ENCODE assay signal across 23 cellular contexts in the genomic region with DNA sequence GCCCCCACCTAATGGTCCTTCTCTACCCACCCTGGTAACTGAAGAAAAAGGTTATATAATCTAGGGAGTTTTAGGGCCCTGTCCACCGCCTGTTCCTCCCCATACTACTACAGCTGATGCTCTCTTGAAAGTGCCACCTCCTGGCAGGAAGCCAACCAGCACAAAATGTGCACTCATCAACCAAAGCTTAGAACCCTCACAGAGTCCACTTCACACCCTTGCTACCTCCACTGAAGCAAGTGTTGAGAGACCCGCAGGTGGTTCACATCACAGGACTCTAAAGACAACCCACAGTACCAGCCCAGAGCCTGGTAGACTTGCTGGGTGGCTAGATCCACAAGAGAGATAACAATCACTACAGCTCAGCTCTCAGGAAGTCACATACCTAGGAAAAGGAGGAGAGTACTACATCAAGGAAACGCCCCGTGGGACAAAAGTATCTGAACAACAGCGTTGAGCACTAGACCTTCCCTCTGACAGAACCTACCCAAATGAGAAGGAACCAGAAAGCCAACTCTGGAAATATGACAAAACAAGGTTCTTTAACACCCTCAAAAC. TPM values are rescaled to one million over a fixed set of nuclear protein-coding genes. Genes with fewer than 3 reads are reported as not detected.
"Had no signal": no experiment of that assay in that cellular context is flagged by ENCODE, and none has a peak within 500 bp of the region (broad histone marks: within the 10 kb centered on the region; RNA-seq: fewer than 3 reads in every experiment).

No MANE protein-coding gene starts in this region.

- H3K4me2 ChIP-seq: hepatocyte had no signal

- DNase-seq: activated CD4-positive, CD25-positive, alpha-beta regulatory T cell; activated CD8-positive, alpha-beta memory T cell treated with anti-CD3 and anti-CD28 coated beads, Interleukin-2, amount 10 ng/mL, durations not matched to agents 7 days and 5 days; activated naive CD4-positive, alpha-beta T cell treated with anti-CD3 and anti-CD28 coated beads, Interleukin-2, amount 50 U/mL, for 16 hours; activated T-cell treated with anti-CD3 and anti-CD28 coated beads, Interleukin-2, amount 50 U/mL, for 24 hours; adrenal gland; stimulated activated CD4-positive, alpha-beta T cell treated with anti-CD3 and anti-CD28 coated beads, Interleukin-15, amount 100 ng/mL, for 24 hours; stimulated activated CD4-positive, alpha-beta T cell treated with anti-CD3 and anti-CD28 coated beads, Interleukin-4, amount 100 ng/mL, for 1 hour; stimulated activated naive CD4-positive, alpha-beta T cell; tibial artery; uterus had no signal

- H3K27ac ChIP-seq: adrenal gland, hepatocyte, right atrium auricular region, tibial artery, uterus had no signal

- H3K79me2 ChIP-seq: hepatocyte had no signal

- H3K27me3 ChIP-seq: adrenal gland, hepatocyte, right atrium auricular region, tibial artery, uterus had no signal

- H3K4me3 ChIP-seq: adrenal gland, hepatocyte, right atrium auricular region, tibial artery, uterus had no signal

- H3K36me3 ChIP-seq: adrenal gland, right atrium auricular region, tibial artery, uterus had no signal

- H3K9me3 ChIP-seq: adrenal gland, right atrium auricular region, uterus had no signal

- H3K4me1 ChIP-seq: adrenal gland, right atrium auricular region, tibial artery, uterus had no signal

RNA-seq across cellular contexts. Expression of a gene that starts 17.5 kb away (rescaled TPM):
- total RNA-seq: activated CD8-positive, alpha-beta memory T cell treated with anti-CD3 and anti-CD28 coated beads, Interleukin-2, amount 10 ng/mL, durations not matched to agents 7 days and 5 days; adrenal gland; chondrocyte; dermis microvascular lymphatic vessel endothelial cell; hepatocyte; lower leg skin; myocyte; omental fat pad; progenitor cell of endocrine pancreas; right atrium auricular region; skeletal muscle tissue; subcutaneous adipose tissue; T-helper 2 cell treated with Interferon-gamma antibody and Interleukin-4, amounts not matched to agents 100 ng/mL and 5 ng/mL, for 36 hours; uterus had no signal
- polyA plus RNA-seq: adrenal gland, esophagus, hepatocyte, neural cell had no signal

RNA-seq across cellular contexts. Expression of a gene that starts 56.8 kb away (rescaled TPM):
- total RNA-seq: activated CD8-positive, alpha-beta memory T cell treated with anti-CD3 and anti-CD28 coated beads, Interleukin-2, amount 10 ng/mL, durations not matched to agents 7 days and 5 days; adrenal gland; chondrocyte; dermis microvascular lymphatic vessel endothelial cell; lower leg skin; myocyte; omental fat pad; progenitor cell of endocrine pancreas; right atrium auricular region; skeletal muscle tissue; subcutaneous adipose tissue; T-helper 2 cell treated with Interferon-gamma antibody and Interleukin-4, amounts not matched to agents 100 ng/mL and 5 ng/mL, for 36 hours; uterus had no signal
- polyA plus RNA-seq: adrenal gland, esophagus, hepatocyte, neural cell had no signal
